In the genomic region with DNA sequence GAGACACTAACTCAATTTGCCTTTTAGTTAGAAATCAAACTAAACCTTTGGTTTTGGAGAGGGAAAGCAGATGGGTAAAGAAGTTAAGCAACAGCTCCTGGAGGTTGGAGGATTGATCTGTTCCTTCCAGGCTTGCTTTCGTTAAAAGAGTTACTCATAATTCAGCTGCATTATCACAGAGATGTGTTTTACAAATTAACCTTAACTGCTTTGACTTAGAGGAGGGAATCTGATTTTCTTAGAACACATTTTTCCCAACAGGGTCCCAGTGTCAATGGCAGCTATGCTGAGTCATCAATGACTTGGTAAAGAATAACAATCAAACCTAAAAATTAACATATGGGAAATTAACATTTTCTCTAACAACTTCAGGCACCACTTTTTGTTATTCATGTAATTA, we compare ENCODE assay signal across 1 cellular context.
A peak's percentile ranks its signal among the peaks of the same experiment; 100 is the strongest.
TF ChIP-seq lines count a peak whose summit lies in the region.

No MANE protein-coding gene starts in this region.

TF ChIP-seq in WTC11, 78 proteins besides CTCF, POLR2A, EP300 and RAD21:
- TF ChIP-seq NFE2L1 (CRISPR knock-in tag; IDR thresholded peaks at IDR 0.05) (peak; percentile 83), NFATC4 (CRISPR knock-in tag; IDR thresholded peaks at IDR 0.05) (no peak)
